In the genomic region with DNA sequence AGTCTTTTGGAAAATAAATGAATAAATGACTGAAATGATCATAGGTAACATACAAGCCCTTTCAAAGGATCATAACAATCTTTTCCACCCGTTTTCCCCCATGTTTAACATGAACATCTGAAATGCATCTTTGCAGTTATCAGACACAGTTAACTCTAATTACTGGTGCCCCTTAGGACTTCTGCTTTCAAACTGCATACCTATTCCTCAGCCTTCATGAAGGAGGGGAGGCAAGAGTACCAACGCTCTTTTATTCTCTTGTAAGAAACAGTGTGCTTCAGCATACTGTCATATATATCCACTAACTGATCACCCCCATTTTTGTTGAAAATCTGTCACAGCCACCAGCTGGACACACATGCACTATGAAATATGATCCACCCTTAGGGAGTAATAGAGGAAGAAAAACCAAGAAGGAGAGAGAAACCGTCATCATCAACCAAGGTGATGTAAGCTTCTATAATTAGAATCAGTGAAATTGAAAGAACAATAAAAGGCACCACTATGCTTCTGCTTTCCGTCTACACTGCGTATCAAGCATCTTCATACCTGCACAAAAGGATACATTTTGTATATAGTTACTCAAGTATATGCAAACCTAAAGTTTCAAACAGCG, we compare ENCODE assay signal across 1 cellular context.
TF ChIP-seq lines count a peak whose summit lies in the region.

No MANE protein-coding gene starts in this region.

TF ChIP-seq in GM12878, 131 proteins besides CTCF, POLR2A, EP300 and RAD21 (continued from another document and continues in another):
- TF ChIP-seq, protein P1, sequence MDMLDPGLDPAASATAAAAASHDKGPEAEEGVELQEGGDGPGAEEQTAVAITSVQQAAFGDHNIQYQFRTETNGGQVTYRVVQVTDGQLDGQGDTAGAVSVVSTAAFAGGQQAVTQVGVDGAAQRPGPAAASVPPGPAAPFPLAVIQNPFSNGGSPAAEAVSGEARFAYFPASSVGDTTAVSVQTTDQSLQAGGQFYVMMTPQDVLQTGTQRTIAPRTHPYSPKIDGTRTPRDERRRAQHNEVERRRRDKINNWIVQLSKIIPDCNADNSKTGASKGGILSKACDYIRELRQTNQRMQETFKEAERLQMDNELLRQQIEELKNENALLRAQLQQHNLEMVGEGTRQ (IDR thresholded peaks at IDR 0.05; ENCODE audit: borderline replicate concordance, low read depth, low read length), result no peak
- TF ChIP-seq PML (IDR thresholded peaks at IDR 0.05; ENCODE audit: low read length) (no peak), KDM1A (IDR thresholded peaks at IDR 0.05; ENCODE audit: borderline replicate concordance) (no peak), CHD4 (IDR thresholded peaks at IDR 0.05) (no peak), SMARCA5 (IDR thresholded peaks at IDR 0.05) (no peak), TCF12 (IDR thresholded peaks at IDR 0.05; ENCODE audit: low read depth, low read length) (peak; percentile 62; the same call in 1 of the 2 replicates), FOS (IDR thresholded peaks at IDR 0.05; ENCODE audit: borderline replicate concordance, extremely low read depth, insufficient read length) (no peak), RCOR1 (conservative IDR thresholded peaks at IDR 0.05; ENCODE audit: low read depth, low read length) (no peak), NBN (IDR thresholded peaks at IDR 0.05) (peak; percentile 39; the same call in 1 of the 2 replicates), CBFB (IDR thresholded peaks at IDR 0.05; ENCODE audit: low read depth) (no peak), BCL11A (IDR thresholded peaks at IDR 0.05; ENCODE audit: low read depth, low read length) (peak; percentile 17; the same call in 1 of the 2 replicates), ZNF622 (IDR thresholded peaks at IDR 0.05) (no peak), SPI1 (IDR thresholded peaks at IDR 0.05; ENCODE audit: borderline replicate concordance, insufficient read depth, low read depth, low read length) (0 out of 2 replicates have a peak, but pooled peaks have one; percentile 14), NR2C1 (IDR thresholded peaks at IDR 0.05) (no peak), CREB1 (IDR thresholded peaks at IDR 0.05; ENCODE audit: low read depth) (peak; percentile 87), GABPA (IDR thresholded peaks at IDR 0.05; ENCODE audit: low read depth) (no peak), POLR2AphosphoS2 (IDR thresholded peaks at IDR 0.05; ENCODE audit: low read depth, low read length) (no peak), POU2F2 (IDR thresholded peaks at IDR 0.05; ENCODE audit: borderline replicate concordance, low read depth, low read length) (no peak), SREBF2 (IDR thresholded peaks at IDR 0.05; ENCODE audit: low read length) (no peak), CHD2 (IDR thresholded peaks at IDR 0.05; ENCODE audit: borderline replicate concordance, low read depth, low read length) (no peak), NRF1 (conservative IDR thresholded peaks at IDR 0.05; ENCODE audit: low read depth, low read length) (no peak), NFYA (IDR thresholded peaks at IDR 0.05; ENCODE audit: borderline replicate concordance, low read depth, low read length) (no peak), CHD1 (IDR thresholded peaks at IDR 0.05; ENCODE audit: low read depth, low read length) (0 out of 2 replicates have a peak, but pooled peaks have one; percentile 13), HCFC1 (IDR thresholded peaks at IDR 0.05; ENCODE audit: low read length) (no peak), SMAD1 (IDR thresholded peaks at IDR 0.05; ENCODE audit: low read depth, partially characterized antibody) (no peak), IRF4 (IDR thresholded peaks at IDR 0.05; ENCODE audit: low read depth, low read length) (no peak), STAT1 (conservative IDR thresholded peaks at IDR 0.05) (no peak), SMAD5 (IDR thresholded peaks at IDR 0.05; ENCODE audit: low read depth) (no peak), MTA2 (IDR thresholded peaks at IDR 0.05; ENCODE audit: low read depth) (peak; percentile 60; the same call in 1 of the 2 replicates), DPF2 (IDR thresholded peaks at IDR 0.05) (peak; percentile 67), SUZ12 (IDR thresholded peaks at IDR 0.05; ENCODE audit: unreplicated experiment) (no peak), BRCA1 (IDR thresholded peaks at IDR 0.05; ENCODE audit: low read depth, low read length) (no peak), SMC3 (IDR thresholded peaks at IDR 0.05; ENCODE audit: borderline replicate concordance, low read length) (no peak), TARDBP (IDR thresholded peaks at IDR 0.05; ENCODE audit: borderline replicate concordance) (no peak), NR2F1 (conservative IDR thresholded peaks at IDR 0.05) (0 out of 2 replicates have a peak, but pooled peaks have one; percentile 21), POLR2AphosphoS5 (IDR thresholded peaks at IDR 0.05; ENCODE audit: low read length) (no peak), SUPT20H (IDR thresholded peaks at IDR 0.05; ENCODE audit: borderline replicate concordance, control insufficient read depth, low read depth, low read length) (no peak)
- TF ChIP-seq, protein P2, sequence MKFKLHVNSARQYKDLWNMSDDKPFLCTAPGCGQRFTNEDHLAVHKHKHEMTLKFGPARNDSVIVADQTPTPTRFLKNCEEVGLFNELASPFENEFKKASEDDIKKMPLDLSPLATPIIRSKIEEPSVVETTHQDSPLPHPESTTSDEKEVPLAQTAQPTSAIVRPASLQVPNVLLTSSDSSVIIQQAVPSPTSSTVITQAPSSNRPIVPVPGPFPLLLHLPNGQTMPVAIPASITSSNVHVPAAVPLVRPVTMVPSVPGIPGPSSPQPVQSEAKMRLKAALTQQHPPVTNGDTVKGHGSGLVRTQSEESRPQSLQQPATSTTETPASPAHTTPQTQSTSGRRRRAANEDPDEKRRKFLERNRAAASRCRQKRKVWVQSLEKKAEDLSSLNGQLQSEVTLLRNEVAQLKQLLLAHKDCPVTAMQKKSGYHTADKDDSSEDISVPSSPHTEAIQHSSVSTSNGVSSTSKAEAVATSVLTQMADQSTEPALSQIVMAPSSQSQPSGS (IDR thresholded peaks at IDR 0.05; ENCODE audit: low read length), result peak; percentile 100
- TF ChIP-seq, protein P3, sequence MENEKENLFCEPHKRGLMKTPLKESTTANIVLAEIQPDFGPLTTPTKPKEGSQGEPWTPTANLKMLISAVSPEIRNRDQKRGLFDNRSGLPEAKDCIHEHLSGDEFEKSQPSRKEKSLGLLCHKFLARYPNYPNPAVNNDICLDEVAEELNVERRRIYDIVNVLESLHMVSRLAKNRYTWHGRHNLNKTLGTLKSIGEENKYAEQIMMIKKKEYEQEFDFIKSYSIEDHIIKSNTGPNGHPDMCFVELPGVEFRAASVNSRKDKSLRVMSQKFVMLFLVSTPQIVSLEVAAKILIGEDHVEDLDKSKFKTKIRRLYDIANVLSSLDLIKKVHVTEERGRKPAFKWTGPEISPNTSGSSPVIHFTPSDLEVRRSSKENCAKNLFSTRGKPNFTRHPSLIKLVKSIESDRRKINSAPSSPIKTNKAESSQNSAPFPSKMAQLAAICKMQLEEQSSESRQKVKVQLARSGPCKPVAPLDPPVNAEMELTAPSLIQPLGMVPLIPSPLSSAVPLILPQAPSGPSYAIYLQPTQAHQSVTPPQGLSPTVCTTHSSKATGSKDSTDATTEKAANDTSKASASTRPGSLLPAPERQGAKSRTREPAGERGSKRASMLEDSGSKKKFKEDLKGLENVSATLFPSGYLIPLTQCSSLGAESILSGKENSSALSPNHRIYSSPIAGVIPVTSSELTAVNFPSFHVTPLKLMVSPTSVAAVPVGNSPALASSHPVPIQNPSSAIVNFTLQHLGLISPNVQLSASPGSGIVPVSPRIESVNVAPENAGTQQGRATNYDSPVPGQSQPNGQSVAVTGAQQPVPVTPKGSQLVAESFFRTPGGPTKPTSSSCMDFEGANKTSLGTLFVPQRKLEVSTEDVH (IDR thresholded peaks at IDR 0.05; ENCODE audit: low read depth, partially characterized antibody), result no peak
- TF ChIP-seq, protein P4, sequence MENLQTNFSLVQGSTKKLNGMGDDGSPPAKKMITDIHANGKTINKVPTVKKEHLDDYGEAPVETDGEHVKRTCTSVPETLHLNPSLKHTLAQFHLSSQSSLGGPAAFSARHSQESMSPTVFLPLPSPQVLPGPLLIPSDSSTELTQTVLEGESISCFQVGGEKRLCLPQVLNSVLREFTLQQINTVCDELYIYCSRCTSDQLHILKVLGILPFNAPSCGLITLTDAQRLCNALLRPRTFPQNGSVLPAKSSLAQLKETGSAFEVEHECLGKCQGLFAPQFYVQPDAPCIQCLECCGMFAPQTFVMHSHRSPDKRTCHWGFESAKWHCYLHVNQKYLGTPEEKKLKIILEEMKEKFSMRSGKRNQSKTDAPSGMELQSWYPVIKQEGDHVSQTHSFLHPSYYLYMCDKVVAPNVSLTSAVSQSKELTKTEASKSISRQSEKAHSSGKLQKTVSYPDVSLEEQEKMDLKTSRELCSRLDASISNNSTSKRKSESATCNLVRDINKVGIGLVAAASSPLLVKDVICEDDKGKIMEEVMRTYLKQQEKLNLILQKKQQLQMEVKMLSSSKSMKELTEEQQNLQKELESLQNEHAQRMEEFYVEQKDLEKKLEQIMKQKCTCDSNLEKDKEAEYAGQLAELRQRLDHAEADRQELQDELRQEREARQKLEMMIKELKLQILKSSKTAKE (IDR thresholded peaks at IDR 0.05; ENCODE audit: low read depth, poor library complexity, severe bottlenecking), result peak; percentile 44
- TF ChIP-seq, protein P5, sequence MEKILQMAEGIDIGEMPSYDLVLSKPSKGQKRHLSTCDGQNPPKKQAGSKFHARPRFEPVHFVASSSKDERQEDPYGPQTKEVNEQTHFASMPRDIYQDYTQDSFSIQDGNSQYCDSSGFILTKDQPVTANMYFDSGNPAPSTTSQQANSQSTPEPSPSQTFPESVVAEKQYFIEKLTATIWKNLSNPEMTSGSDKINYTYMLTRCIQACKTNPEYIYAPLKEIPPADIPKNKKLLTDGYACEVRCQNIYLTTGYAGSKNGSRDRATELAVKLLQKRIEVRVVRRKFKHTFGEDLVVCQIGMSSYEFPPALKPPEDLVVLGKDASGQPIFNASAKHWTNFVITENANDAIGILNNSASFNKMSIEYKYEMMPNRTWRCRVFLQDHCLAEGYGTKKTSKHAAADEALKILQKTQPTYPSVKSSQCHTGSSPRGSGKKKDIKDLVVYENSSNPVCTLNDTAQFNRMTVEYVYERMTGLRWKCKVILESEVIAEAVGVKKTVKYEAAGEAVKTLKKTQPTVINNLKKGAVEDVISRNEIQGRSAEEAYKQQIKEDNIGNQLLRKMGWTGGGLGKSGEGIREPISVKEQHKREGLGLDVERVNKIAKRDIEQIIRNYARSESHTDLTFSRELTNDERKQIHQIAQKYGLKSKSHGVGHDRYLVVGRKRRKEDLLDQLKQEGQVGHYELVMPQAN (conservative IDR thresholded peaks at IDR 0.05), result no peak
- TF ChIP-seq, protein P6, sequence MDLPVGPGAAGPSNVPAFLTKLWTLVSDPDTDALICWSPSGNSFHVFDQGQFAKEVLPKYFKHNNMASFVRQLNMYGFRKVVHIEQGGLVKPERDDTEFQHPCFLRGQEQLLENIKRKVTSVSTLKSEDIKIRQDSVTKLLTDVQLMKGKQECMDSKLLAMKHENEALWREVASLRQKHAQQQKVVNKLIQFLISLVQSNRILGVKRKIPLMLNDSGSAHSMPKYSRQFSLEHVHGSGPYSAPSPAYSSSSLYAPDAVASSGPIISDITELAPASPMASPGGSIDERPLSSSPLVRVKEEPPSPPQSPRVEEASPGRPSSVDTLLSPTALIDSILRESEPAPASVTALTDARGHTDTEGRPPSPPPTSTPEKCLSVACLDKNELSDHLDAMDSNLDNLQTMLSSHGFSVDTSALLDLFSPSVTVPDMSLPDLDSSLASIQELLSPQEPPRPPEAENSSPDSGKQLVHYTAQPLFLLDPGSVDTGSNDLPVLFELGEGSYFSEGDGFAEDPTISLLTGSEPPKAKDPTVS (IDR thresholded peaks at IDR 0.05; ENCODE audit: low read depth, low read length), result no peak
- TF ChIP-seq, protein P7, sequence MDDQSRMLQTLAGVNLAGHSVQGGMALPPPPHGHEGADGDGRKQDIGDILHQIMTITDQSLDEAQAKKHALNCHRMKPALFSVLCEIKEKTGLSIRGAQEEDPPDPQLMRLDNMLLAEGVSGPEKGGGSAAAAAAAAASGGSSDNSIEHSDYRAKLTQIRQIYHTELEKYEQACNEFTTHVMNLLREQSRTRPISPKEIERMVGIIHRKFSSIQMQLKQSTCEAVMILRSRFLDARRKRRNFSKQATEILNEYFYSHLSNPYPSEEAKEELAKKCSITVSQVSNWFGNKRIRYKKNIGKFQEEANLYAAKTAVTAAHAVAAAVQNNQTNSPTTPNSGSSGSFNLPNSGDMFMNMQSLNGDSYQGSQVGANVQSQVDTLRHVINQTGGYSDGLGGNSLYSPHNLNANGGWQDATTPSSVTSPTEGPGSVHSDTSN (IDR thresholded peaks at IDR 0.05; ENCODE audit: insufficient replicate concordance, low read depth, low read length), result no peak
- TF ChIP-seq, protein P8, sequence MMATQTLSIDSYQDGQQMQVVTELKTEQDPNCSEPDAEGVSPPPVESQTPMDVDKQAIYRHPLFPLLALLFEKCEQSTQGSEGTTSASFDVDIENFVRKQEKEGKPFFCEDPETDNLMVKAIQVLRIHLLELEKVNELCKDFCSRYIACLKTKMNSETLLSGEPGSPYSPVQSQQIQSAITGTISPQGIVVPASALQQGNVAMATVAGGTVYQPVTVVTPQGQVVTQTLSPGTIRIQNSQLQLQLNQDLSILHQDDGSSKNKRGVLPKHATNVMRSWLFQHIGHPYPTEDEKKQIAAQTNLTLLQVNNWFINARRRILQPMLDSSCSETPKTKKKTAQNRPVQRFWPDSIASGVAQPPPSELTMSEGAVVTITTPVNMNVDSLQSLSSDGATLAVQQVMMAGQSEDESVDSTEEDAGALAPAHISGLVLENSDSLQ (IDR thresholded peaks at IDR 0.05), result peak; percentile 55; the same call in 1 of the 2 replicates
- TF ChIP-seq, protein P9, sequence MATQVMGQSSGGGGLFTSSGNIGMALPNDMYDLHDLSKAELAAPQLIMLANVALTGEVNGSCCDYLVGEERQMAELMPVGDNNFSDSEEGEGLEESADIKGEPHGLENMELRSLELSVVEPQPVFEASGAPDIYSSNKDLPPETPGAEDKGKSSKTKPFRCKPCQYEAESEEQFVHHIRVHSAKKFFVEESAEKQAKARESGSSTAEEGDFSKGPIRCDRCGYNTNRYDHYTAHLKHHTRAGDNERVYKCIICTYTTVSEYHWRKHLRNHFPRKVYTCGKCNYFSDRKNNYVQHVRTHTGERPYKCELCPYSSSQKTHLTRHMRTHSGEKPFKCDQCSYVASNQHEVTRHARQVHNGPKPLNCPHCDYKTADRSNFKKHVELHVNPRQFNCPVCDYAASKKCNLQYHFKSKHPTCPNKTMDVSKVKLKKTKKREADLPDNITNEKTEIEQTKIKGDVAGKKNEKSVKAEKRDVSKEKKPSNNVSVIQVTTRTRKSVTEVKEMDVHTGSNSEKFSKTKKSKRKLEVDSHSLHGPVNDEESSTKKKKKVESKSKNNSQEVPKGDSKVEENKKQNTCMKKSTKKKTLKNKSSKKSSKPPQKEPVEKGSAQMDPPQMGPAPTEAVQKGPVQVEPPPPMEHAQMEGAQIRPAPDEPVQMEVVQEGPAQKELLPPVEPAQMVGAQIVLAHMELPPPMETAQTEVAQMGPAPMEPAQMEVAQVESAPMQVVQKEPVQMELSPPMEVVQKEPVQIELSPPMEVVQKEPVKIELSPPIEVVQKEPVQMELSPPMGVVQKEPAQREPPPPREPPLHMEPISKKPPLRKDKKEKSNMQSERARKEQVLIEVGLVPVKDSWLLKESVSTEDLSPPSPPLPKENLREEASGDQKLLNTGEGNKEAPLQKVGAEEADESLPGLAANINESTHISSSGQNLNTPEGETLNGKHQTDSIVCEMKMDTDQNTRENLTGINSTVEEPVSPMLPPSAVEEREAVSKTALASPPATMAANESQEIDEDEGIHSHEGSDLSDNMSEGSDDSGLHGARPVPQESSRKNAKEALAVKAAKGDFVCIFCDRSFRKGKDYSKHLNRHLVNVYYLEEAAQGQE (IDR thresholded peaks at IDR 0.05; ENCODE audit: low read depth, low read length), result no peak
